In the genomic region with DNA sequence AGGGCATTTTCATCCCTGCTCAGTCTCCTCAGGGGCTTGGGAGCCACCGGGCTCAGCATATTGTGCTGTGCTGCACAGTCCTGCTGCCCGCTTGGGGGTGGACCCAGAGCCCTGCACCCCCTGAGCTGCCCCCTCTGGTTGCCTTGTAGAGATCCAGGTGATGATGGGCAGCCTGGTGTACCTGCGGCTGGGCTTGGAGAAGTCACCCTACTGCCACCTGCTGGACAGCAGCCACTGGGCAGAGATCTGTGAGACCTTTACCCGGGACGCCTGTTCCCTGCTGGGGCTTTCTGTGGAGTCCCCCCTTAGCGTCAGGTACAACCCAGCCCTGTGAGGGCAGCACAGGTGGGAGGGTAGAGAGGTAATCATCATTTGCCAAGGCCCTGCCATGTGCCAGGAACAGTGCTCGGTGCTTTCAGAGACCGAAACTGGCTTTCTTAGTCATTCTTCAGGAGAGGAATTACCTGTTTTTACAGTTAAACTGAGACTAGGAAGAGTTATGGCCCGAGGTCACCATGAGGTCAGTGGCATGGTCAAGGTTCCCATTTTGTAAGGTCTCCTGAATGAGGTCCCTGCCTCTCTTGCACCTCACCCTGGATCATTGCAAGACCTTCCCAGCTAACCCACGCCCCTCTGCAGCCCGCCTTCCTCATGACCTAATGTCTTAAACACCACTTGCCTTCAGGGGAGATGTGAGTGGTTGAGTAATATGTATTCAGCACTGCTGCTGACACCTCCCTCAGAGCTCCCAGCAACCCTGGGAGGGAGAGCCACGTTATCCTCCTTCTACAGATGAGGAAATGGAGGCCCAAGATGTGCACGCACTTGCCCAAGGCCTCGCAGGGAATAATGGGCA, we compare ENCODE assay signal across 8 cellular contexts. TPM values are rescaled to one million over a fixed set of nuclear protein-coding genes. Genes with fewer than 3 reads are reported as not detected.
DNase-seq lines count a peak whose midpoint lies in the region; ATAC-seq and TF ChIP-seq lines count a peak whose summit lies in the region.

No MANE protein-coding gene starts in this region.

- WGBS in stomach, 5 donors, result 51 to 67% (median 54%) methylated on average over 11 to 14 of the region's 14 CpGs

- no peaks in the 10 kb centered on the region for H3K9me3 Mint-ChIP-seq in natural killer cell

- peak; percentile 63 for DNase-seq in GM03348 (ENCODE audit: low spot score)
- peak; percentile 86 for DNase-seq in NCI-H226
- peak; percentile 44 to 46 for DNase-seq in activated CD4-positive, alpha-beta T cell treated with anti-CD3 and anti-CD28 coated beads, Interleukin-2, amount 50 U/mL, for 24 hours (ENCODE audit: low read depth in 1 of 2, low spot score in 1 of 2)
- DNase-seq in effector CD4-positive, alpha-beta T cell, result peak; percentile 72
- peak; percentile 67 for DNase-seq in natural killer cell
- DNase-seq in stomach, result peak; percentile 84

- H3K9me3 ChIP-seq in stomach, result no peaks in the 10 kb centered on the region

- TF ChIP-seq CTCF in natural killer cell (IDR thresholded peaks at IDR 0.05), result peak; percentile 77
- TF ChIP-seq CTCF in stomach (IDR thresholded peaks at IDR 0.05), result peak in 5 of 7 experiments; percentile 49 to 79 (median 72)

- no peak overlapping the region for H3K4me3 Mint-ChIP-seq in natural killer cell

- H3K27ac Mint-ChIP-seq in natural killer cell, result no peak overlapping the region

- peaks cover 6% of the 10 kb centered on the region for H3K36me3 Mint-ChIP-seq in natural killer cell

- intact Hi-C loops in natural killer cell (cut with micrococcal nuclease), result loop anchor here (1.0 kb wide), 2 partner anchors 18 to 70 kb away; no protein-coding TSS in a partner anchor
- intact Hi-C loops in stomach (cut with DNase I; ENCODE audit: low total_unique reads), result no loop called here

- no peak overlapping the region for H3K27ac ChIP-seq in stomach

- no peak overlapping the region for H3K4me3 ChIP-seq in stomach

- no peaks in the 10 kb centered on the region for H3K27me3 ChIP-seq in stomach

- H3K4me1 ChIP-seq in stomach, result peaks cover 0 to 12% (median 5%) of the 10 kb centered on the region in 4 donors

- H3K36me3 ChIP-seq in stomach, result peaks cover 80 to 100% (median 97%) of the 10 kb centered on the region in 4 donors

- H3K4me1 Mint-ChIP-seq in natural killer cell, result no peaks in the 10 kb centered on the region

- no peaks in the 10 kb centered on the region for H3K27me3 Mint-ChIP-seq in natural killer cell (ENCODE audit: low read depth in 2 of 2)

- no peak for TF ChIP-seq POLR2A in stomach (IDR thresholded peaks at IDR 0.05)

- no peak for TF ChIP-seq EP300 in stomach (IDR thresholded peaks at IDR 0.05)

- peak; percentile 69 for ATAC-seq in HG02678 (IDR thresholded peaks at IDR 0.05; ENCODE audit: unreplicated experiment)
- peak; percentile 71 to 95 (median 94) for ATAC-seq in natural killer cell
- ATAC-seq in GM18870 (IDR thresholded peaks at IDR 0.05; ENCODE audit: unreplicated experiment), result no peak

RNA-seq across cellular contexts. Expression of a gene that starts 7.5 kb away (rescaled TPM):
- total RNA-seq in natural killer cell (10 to 100 TPM; 39.2 to 43.5 (median 40.2) TPM), stomach (10 to 100 TPM in 4 of 5 donors, 1 to 10 TPM in 1; 4.0 to 89.3 (median 25.5) TPM)
- 100 to 1,000 TPM; 149 to 182 (median 168) TPM for polyA plus RNA-seq in stomach

RNA-seq across cellular contexts. Expression of a gene that starts 15.4 kb away (rescaled TPM):
- 10 to 100 TPM in 1 of 3 donors, 1 to 10 TPM in 2; 9.2 to 12.7 (median 9.5) TPM for total RNA-seq in natural killer cell
- 10 to 100 TPM; 25.3 to 72.9 (median 50.9) TPM for total RNA-seq in stomach
- 10 to 100 TPM; 28.2 to 35.5 (median 28.9) TPM for polyA plus RNA-seq in stomach

RNA-seq across cellular contexts. Expression of a gene that starts 32.9 kb away (rescaled TPM):
- total RNA-seq in natural killer cell (10 to 100 TPM in 1 of 3 donors, 1 to 10 TPM in 2; 5.6 to 16.9 (median 9.0) TPM), stomach (1 to 10 TPM in 4 of 5 donors, not detected in 1; 2.7 to 6.1 (median 3.9) TPM)
- polyA plus RNA-seq in stomach, result 1 to 10 TPM; 2.6 to 3.8 (median 2.9) TPM

RNA-seq across cellular contexts. Expression of a gene that starts 41.0 kb away (rescaled TPM):
- total RNA-seq in natural killer cell (not detected), stomach (not detected)
- polyA plus RNA-seq in stomach, result not detected

RNA-seq across cellular contexts. Expression of a gene that starts 58.1 kb away (rescaled TPM):
- total RNA-seq in natural killer cell (10 to 100 TPM; 77.6 to 98.4 (median 88.4) TPM), stomach (100 to 1,000 TPM in 2 of 5 donors, 10 to 100 TPM in 3; 25.1 to 327 (median 92.9) TPM)
- polyA plus RNA-seq in stomach, result 100 to 1,000 TPM; 115 to 139 (median 117) TPM
